15 cellular contexts compared by ENCODE assay signal in the genomic region with DNA sequence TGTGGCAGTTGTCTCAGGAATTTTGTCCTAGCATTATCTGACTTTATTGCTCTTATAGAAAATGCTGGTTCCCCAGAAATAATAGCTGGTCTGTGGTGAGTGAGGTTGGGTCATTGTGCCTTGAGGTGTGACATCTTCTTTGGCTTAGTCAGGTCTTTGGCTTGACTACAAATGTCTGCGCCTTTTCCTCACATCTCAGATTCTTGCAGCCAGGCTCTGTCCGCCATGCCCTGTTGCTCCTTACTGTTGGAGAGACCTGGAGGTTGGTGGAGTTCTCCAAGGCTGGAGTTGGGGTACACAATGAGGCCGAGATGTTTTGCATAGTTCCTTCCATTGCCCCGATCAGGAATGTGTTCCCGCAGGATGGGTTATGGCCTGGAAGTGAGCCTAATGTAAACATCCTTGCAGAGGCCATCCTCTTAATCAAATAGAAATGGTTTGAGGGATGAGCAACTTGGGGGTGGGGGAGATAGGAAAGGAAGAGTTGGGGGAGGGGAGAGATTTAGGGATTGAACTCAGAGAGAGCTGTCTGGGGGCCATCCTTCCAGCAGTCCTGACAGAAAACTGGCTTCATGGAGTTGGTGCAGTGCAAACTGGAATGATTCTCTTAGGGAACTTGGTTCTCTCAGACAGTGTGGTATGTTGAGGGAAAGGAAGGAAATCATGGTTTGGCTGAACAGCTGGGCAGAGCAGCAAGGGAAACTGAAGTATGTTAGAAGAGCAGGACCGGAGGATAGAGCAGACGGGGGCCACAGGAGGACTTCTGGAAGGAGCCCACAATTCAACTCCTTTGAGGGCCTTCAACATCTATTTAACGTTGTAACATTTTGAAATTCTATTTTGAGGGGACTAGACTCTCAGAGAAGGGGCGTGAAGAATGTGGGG. TPM values are rescaled to one million over a fixed set of nuclear protein-coding genes. Genes with fewer than 3 reads are reported as not detected.
DNase-seq lines count a peak whose midpoint lies in the region; ATAC-seq and TF ChIP-seq lines count a peak whose summit lies in the region.
"Had no signal": no experiment of that assay in that cellular context is flagged by ENCODE, and none has a peak within 500 bp of the region (broad histone marks: within the 10 kb centered on the region; RNA-seq: fewer than 3 reads in every experiment).

No MANE protein-coding gene starts in this region.

- H3K4me2 ChIP-seq in OCI-LY7 (ENCODE audit: low read length): no peak overlapping the region

- CTCF ChIA-PET in OCI-LY7 (lab: Charles Lee; ENCODE audit: unreplicated experiment): no interaction called here

- POLR2A ChIA-PET in OCI-LY7 (lab: Charles Lee): interaction anchor here (1.5 kb wide), 1 partner anchor 7 kb away, joined by 3 read pairs; no protein-coding TSS in a partner anchor

- H3K9me3 Mint-ChIP-seq in natural killer cell treated with Interleukin-12 subunit alpha and Interleukin-12 subunit beta and Interleukin-15 and Interleukin-18, amount 100 ng/mL, for 72 hours: no peaks in the 10 kb centered on the region
- H3K9me3 Mint-ChIP-seq: activated T-cell treated with anti-CD3 and anti-CD28 coated beads, Interleukin-2, amount 50 U/mL, for 4 hours had no signal

- peak in 1 of 3 donors; percentile 42 for DNase-seq in Peyer's patch
- DNase-seq in esophagus muscularis mucosa (ENCODE audit: extremely low spot score): no peak
- no peak for DNase-seq in natural killer cell treated with Interleukin-12 subunit alpha and Interleukin-12 subunit beta and Interleukin-15 and Interleukin-18, amount 100 ng/mL, for 72 hours (ENCODE audit: low spot score)
- DNase-seq in transverse colon: no peak
- DNase-seq in NCI-H2171 (lab: John Stamatoyannopoulos, UW): no peak
- no peak for DNase-seq in OCI-LY7 (ENCODE audit: low spot score)
- DNase-seq: activated CD4-positive, alpha-beta T cell treated with anti-CD3 and anti-CD28 coated beads for 4 hours; activated T-cell treated with anti-CD3 and anti-CD28 coated beads, Interleukin-2, amount 50 U/mL, for 4 hours; CD4-positive, alpha-beta memory T cell; NCI-H1436 treated with DMSO at 0.1 percent for 48 hours; NCI-H446 treated with DMSO at 0.1 percent for 48 hours; T-helper 17 cell had no signal

- H3K4me1 ChIP-seq in Peyer's patch: peaks cover 0 to 21% (median 0%) of the 10 kb centered on the region in 4 donors
- H3K4me1 ChIP-seq in esophagus muscularis mucosa: peaks cover 95 to 100% (median 99%) of the 10 kb centered on the region in 4 donors
- H3K4me1 ChIP-seq in transverse colon: peaks cover 20 to 56% (median 37%) of the 10 kb centered on the region in 4 donors
- no peaks in the 10 kb centered on the region for H3K4me1 ChIP-seq in OCI-LY7 (ENCODE audit: insufficient read depth, low read length, poor library complexity, severe bottlenecking)

- H3K4me3 Mint-ChIP-seq in natural killer cell treated with Interleukin-12 subunit alpha and Interleukin-12 subunit beta and Interleukin-15 and Interleukin-18, amount 100 ng/mL, for 72 hours: peak overlapping the region; percentile 61
- H3K4me3 Mint-ChIP-seq: activated T-cell treated with anti-CD3 and anti-CD28 coated beads, Interleukin-2, amount 50 U/mL, for 4 hours; T-helper 17 cell had no signal

- H3K9me2 ChIP-seq in OCI-LY7 (ENCODE audit: insufficient read depth, low read length): no peaks in the 10 kb centered on the region

- BruUV-seq in OCI-LY7 (replicated peaks; lab: Mats Ljungman, UMichigan): no TSS peak

- no peaks in the 10 kb centered on the region for H3K27me3 Mint-ChIP-seq in natural killer cell treated with Interleukin-12 subunit alpha and Interleukin-12 subunit beta and Interleukin-15 and Interleukin-18, amount 100 ng/mL, for 72 hours

- TF ChIP-seq EP300 in esophagus muscularis mucosa (IDR thresholded peaks at IDR 0.05) (no peak), transverse colon (IDR thresholded peaks at IDR 0.05; ENCODE audit: low read depth) (no peak)

- peak; percentile 44 to 45 for ATAC-seq in natural killer cell treated with Interleukin-12 subunit alpha and Interleukin-12 subunit beta and Interleukin-15 and Interleukin-18, amount 100 ng/mL, for 72 hours
- no peak for ATAC-seq in HG02610 (IDR thresholded peaks at IDR 0.05; ENCODE audit: unreplicated experiment)
- ATAC-seq: activated T-cell treated with anti-CD3 and anti-CD28 coated beads, Interleukin-2, amount 50 U/mL, for 4 hours; T-helper 17 cell had no signal

- TF ChIP-seq CTCF in Peyer's patch (IDR thresholded peaks at IDR 0.05): no peak
- no peak for TF ChIP-seq CTCF in esophagus muscularis mucosa (IDR thresholded peaks at IDR 0.05)
- TF ChIP-seq CTCF in transverse colon (IDR thresholded peaks at IDR 0.05): no peak
- TF ChIP-seq CTCF in OCI-LY7 (conservative IDR thresholded peaks at IDR 0.05; ENCODE audit: low read length): no peak

- no peaks in the 10 kb centered on the region for H3K27me3 ChIP-seq in Peyer's patch
- no peaks in the 10 kb centered on the region for H3K27me3 ChIP-seq in esophagus muscularis mucosa
- no peaks in the 10 kb centered on the region for H3K27me3 ChIP-seq in transverse colon

- H3K36me3 Mint-ChIP-seq in natural killer cell treated with Interleukin-12 subunit alpha and Interleukin-12 subunit beta and Interleukin-15 and Interleukin-18, amount 100 ng/mL, for 72 hours: no peaks in the 10 kb centered on the region

- WGBS in esophagus muscularis mucosa: 79% methylated on average over 9 of the region's 9 CpGs
- 74 to 76% methylated on average over 4 to 9 of the region's 9 CpGs for whole genome bisulfite sequencing in transverse colon (ENCODE audit: low coverage in 1 of 2), 2 donors

- peak overlapping the region; percentile 12 to 89 for H3K27ac Mint-ChIP-seq in natural killer cell treated with Interleukin-12 subunit alpha and Interleukin-12 subunit beta and Interleukin-15 and Interleukin-18, amount 100 ng/mL, for 72 hours
- H3K27ac Mint-ChIP-seq: IgD-negative memory B cell, T-helper 17 cell had no signal

- H4K20me1 ChIP-seq in OCI-LY7 (ENCODE audit: insufficient read depth, low read length): no peaks in the 10 kb centered on the region

- H3K9me3 ChIP-seq in Peyer's patch: no peaks in the 10 kb centered on the region
- no peaks in the 10 kb centered on the region for H3K9me3 ChIP-seq in esophagus muscularis mucosa
- H3K9me3 ChIP-seq in transverse colon: no peaks in the 10 kb centered on the region
- no peaks in the 10 kb centered on the region for H3K9me3 ChIP-seq in OCI-LY7 (ENCODE audit: low read length)

- peak overlapping the region in 3 of 4 donors; percentile 18 to 62 (median 34) for H3K27ac ChIP-seq in Peyer's patch
- H3K27ac ChIP-seq in esophagus muscularis mucosa (replicated peaks in 1 of 4): peak overlapping the region; percentile 46 to 63 (median 55)
- peak overlapping the region; percentile 21 to 53 (median 33) for H3K27ac ChIP-seq in transverse colon
- H3K27ac ChIP-seq in OCI-LY7 (ENCODE audit: low read depth, low read length, poor library complexity, severe bottlenecking): no peak overlapping the region

- H3K36me3 ChIP-seq in Peyer's patch: peaks cover 0 to 5% (median 0%) of the 10 kb centered on the region in 3 donors
- H3K36me3 ChIP-seq in esophagus muscularis mucosa: peaks cover 5 to 46% (median 20%) of the 10 kb centered on the region in 4 donors
- H3K36me3 ChIP-seq in transverse colon: no peaks in the 10 kb centered on the region
- no peaks in the 10 kb centered on the region for H3K36me3 ChIP-seq in OCI-LY7 (ENCODE audit: insufficient read depth, low read length)

- no peak overlapping the region for H2AFZ ChIP-seq in OCI-LY7 (ENCODE audit: low read length)
- H2AFZ ChIP-seq: parathyroid adenoma had no signal

- intact Hi-C loops in esophagus muscularis mucosa (cut with DNase I): no loop called here
- intact Hi-C loops in transverse colon (cut with DNase I; ENCODE audit: low total_unique reads): no loop called here
- intact Hi-C loops in OCI-LY7 (cut with micrococcal nuclease; ENCODE audit: unreplicated experiment): no loop called here

- in situ Hi-C loops in transverse colon (cut with MboI; ENCODE audit: low pct_ligation_motif_present in 1 of 4, low pct_unique_long_range_greater_than_20kb in 1 of 4, low sequenced_read_pairs in 3 of 4): no loop called here

- no peak overlapping the region for H3K4me3 ChIP-seq in Peyer's patch
- H3K4me3 ChIP-seq in esophagus muscularis mucosa: peak overlapping the region in 2 of 4 donors; percentile 6 to 19
- no peak overlapping the region for H3K4me3 ChIP-seq in transverse colon
- no peak overlapping the region for H3K4me3 ChIP-seq in OCI-LY7 (ENCODE audit: low read depth, low read length, poor library complexity, severe bottlenecking)

- H3K79me2 ChIP-seq in OCI-LY7 (ENCODE audit: insufficient read depth, low read depth, low read length): no peaks in the 10 kb centered on the region

- H3K4me1 Mint-ChIP-seq in natural killer cell treated with Interleukin-12 subunit alpha and Interleukin-12 subunit beta and Interleukin-15 and Interleukin-18, amount 100 ng/mL, for 72 hours (ENCODE audit: low read depth in 2 of 2): peaks cover 63 to 78% of the 10 kb centered on the region in 2 donors

- no peak for TF ChIP-seq POLR2A in Peyer's patch (IDR thresholded peaks at IDR 0.05)
- TF ChIP-seq POLR2A in esophagus muscularis mucosa (IDR thresholded peaks at IDR 0.05; ENCODE audit: low read depth): no peak
- no peak for TF ChIP-seq POLR2A in transverse colon (IDR thresholded peaks at IDR 0.05)

RNA-seq across cellular contexts. Expression of a gene that starts 49.9 kb away (rescaled TPM):
- total RNA-seq in Peyer's patch (100 to 1,000 TPM in 3 of 4 donors, 10 to 100 TPM in 1; 84.8 to 257 (median 155) TPM), esophagus muscularis mucosa (100 to 1,000 TPM; 175 to 319 (median 222) TPM), transverse colon (100 to 1,000 TPM; 108 to 271 (median 155) TPM), OCI-LY7 (2022) (not detected in 2 replicates)
- 10 to 100 TPM in 1 of 2 donors, 1 to 10 TPM in 1; 2.7 to 13.1 TPM for total RNA-seq in natural killer cell treated with Interleukin-12 subunit alpha and Interleukin-12 subunit beta and Interleukin-15 and Interleukin-18, amount 100 ng/mL, for 72 hours
- total RNA-seq in OCI-LY7 (2014; rRNA removed; shearing (Covaris generic)): 0.03 TPM in 1 of 2 replicates, not detected in the other

Comparison
In these comparisons a context has a peak if more than half of its experiments do, and no peak if none do; other contexts are left out.
1. RNA of a gene that starts 49.9 kb away (total RNA-seq): 175 to 319 TPM in esophagus muscularis mucosa, 108 to 271 TPM in transverse colon and 84.8 to 257 TPM in Peyer's patch; 2.7 to 13.1 TPM in natural killer cell treated with Interleukin-12 subunit alpha and Interleukin-12 subunit beta and Interleukin-15 and Interleukin-18, amount 100 ng/mL, for 72 hours and 0.03 TPM in OCI-LY7; every median in the first group is over 4 times any median in the second.